ENCODE assay signal across 34 cellular contexts in the genomic region with DNA sequence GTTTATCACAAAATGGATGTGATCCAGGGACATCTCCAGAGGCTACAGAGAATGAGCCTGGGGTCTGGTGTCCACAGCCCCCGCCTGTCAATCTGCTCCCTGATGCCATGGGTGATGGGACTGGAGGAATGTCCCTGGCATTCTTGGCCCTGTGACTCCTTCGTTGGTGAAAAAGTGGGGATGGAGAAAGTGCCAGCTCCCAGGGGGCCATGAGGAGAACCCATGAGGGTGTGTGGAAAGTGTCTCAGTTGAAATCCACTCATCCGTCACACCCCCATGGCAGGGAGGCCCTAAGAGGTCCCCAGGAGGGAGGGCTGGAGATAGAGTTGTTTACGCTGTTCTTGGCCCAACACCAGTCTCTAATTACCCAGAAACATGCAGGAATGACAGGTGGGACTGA.
"Had no signal": no experiment of that assay in that cellular context is flagged by ENCODE, and none has a peak within 500 bp of the region (broad histone marks: within the 10 kb centered on the region; RNA-seq: fewer than 3 reads in every experiment).

No MANE protein-coding gene starts in this region.

- H3K4me3 ChIP-seq: ascending aorta, breast epithelium, cardiac muscle cell, esophagus squamous epithelium, gastroesophageal sphincter, heart right ventricle, hepatocyte had no signal

- H3K27ac Mint-ChIP-seq: activated B cell treated with CpG ODN at 0.5 μM for 24 hours; activated CD4-positive, alpha-beta memory T cell treated with anti-CD3 and anti-CD28 coated beads, Interleukin-2, amount 10 ng/mL, durations not matched to agents 7 days and 5 days; activated CD4-positive, alpha-beta T cell treated with anti-CD3 and anti-CD28 coated beads, Interleukin-2, amount 10 ng/mL, durations not matched to agents 7 days and 5 days; activated naive CD4-positive, alpha-beta T cell treated with anti-CD3 and anti-CD28 coated beads, Interleukin-2, amount 10 ng/mL, durations not matched to agents 7 days and 5 days; activated naive CD4-positive, alpha-beta T cell treated with anti-CD3 and anti-CD28 coated beads, Interleukin-2, amount 50 U/mL, for 72 hours; activated naive CD8-positive, alpha-beta T cell treated with anti-CD3 and anti-CD28 coated beads, Interleukin-2, amount 10 ng/mL, durations not matched to agents 7 days and 5 days; activated T-cell treated with anti-CD3 and anti-CD28 coated beads, Interleukin-2, amount 50 U/mL, for 24 hours; activated T-cell treated with anti-CD3 and anti-CD28 coated beads, Interleukin-2, amount 50 U/mL, for 72 hours; effector memory CD8-positive, alpha-beta T cell; T-helper 17 cell; T-helper 2 cell treated with Interferon-gamma antibody and Interleukin-4, amounts not matched to agents 5 μg/mL and 100 μg/mL, for 36 hours had no signal

- H3K4me3 Mint-ChIP-seq: activated B cell treated with CpG ODN at 0.5 μM for 24 hours; activated CD4-positive, alpha-beta memory T cell treated with anti-CD3 and anti-CD28 coated beads, Interleukin-2, amount 10 ng/mL, durations not matched to agents 7 days and 5 days; activated CD4-positive, alpha-beta T cell treated with anti-CD3 and anti-CD28 coated beads, Interleukin-2, amount 10 ng/mL, durations not matched to agents 7 days and 5 days; activated naive CD4-positive, alpha-beta T cell treated with anti-CD3 and anti-CD28 coated beads, Interleukin-2, amount 10 ng/mL, durations not matched to agents 7 days and 5 days; activated naive CD8-positive, alpha-beta T cell treated with anti-CD3 and anti-CD28 coated beads, Interleukin-2, amount 10 ng/mL, durations not matched to agents 7 days and 5 days; activated T-cell treated with anti-CD3 and anti-CD28 coated beads, Interleukin-2, amount 50 U/mL, for 24 hours; activated T-cell treated with anti-CD3 and anti-CD28 coated beads, Interleukin-2, amount 50 U/mL, for 72 hours; brain; central memory CD8-positive, alpha-beta T cell; effector memory CD8-positive, alpha-beta T cell; T-helper 17 cell; T-helper 2 cell treated with Interferon-gamma antibody and Interleukin-4, amounts not matched to agents 5 μg/mL and 100 μg/mL, for 36 hours had no signal

- H3K4me2 ChIP-seq: hepatocyte had no signal

- DNase-seq: activated B cell treated with CpG ODN at 0.5 μM for 24 hours; activated CD4-positive, alpha-beta memory T cell treated with anti-CD3 and anti-CD28 coated beads, Interleukin-2, amount 10 ng/mL, durations not matched to agents 7 days and 5 days; activated CD4-positive, alpha-beta T cell treated with anti-CD3 and anti-CD28 coated beads for 4 hours; activated CD4-positive, alpha-beta T cell treated with anti-CD3 and anti-CD28 coated beads, Interleukin-2, amount 10 ng/mL, durations not matched to agents 7 days and 5 days; activated CD4-positive, alpha-beta T cell treated with anti-CD3 and anti-CD28 coated beads, Interleukin-2, amount 50 U/mL, for 4 hours; activated CD4-positive, CD25-positive, alpha-beta regulatory T cell treated with anti-CD3 and anti-CD28 coated beads, Interleukin-2, amount 50 U/mL, for 72 hours; activated CD8-positive, alpha-beta memory T cell treated with anti-CD3 and anti-CD28 coated beads, Interleukin-2, amount 50 U/mL, for 48 hours; activated gamma-delta T cell; activated naive CD4-positive, alpha-beta T cell; activated naive CD4-positive, alpha-beta T cell treated with anti-CD3 and anti-CD28 coated beads, Interleukin-2, amount 10 ng/mL, durations not matched to agents 7 days and 5 days; activated naive CD8-positive, alpha-beta T cell treated with anti-CD3 and anti-CD28 coated beads, Interleukin-2, amount 10 ng/mL, durations not matched to agents 7 days and 5 days; activated T-cell treated with anti-CD3 and anti-CD28 coated beads for 4 hours; activated T-cell treated with anti-CD3 and anti-CD28 coated beads, Interleukin-2, amount 50 U/mL, for 24 hours; activated T-cell treated with anti-CD3 and anti-CD28 coated beads, Interleukin-2, amount 50 U/mL, for 72 hours; cortex of kidney; dermis blood vessel endothelial cell; effector CD4-positive, alpha-beta T cell; effector memory CD8-positive, alpha-beta T cell; esophagus squamous epithelium; foreskin melanocyte; heart right ventricle; T-helper 17 cell; T1000; WERI-Rb-1 had no signal

- H3K9me3 Mint-ChIP-seq: activated B cell treated with CpG ODN at 0.5 μM for 24 hours; activated CD4-positive, alpha-beta memory T cell treated with anti-CD3 and anti-CD28 coated beads, Interleukin-2, amount 10 ng/mL, durations not matched to agents 7 days and 5 days; activated CD4-positive, alpha-beta T cell treated with anti-CD3 and anti-CD28 coated beads, Interleukin-2, amount 10 ng/mL, durations not matched to agents 7 days and 5 days; activated naive CD4-positive, alpha-beta T cell treated with anti-CD3 and anti-CD28 coated beads, Interleukin-2, amount 10 ng/mL, durations not matched to agents 7 days and 5 days; activated naive CD4-positive, alpha-beta T cell treated with anti-CD3 and anti-CD28 coated beads, Interleukin-2, amount 50 U/mL, for 72 hours; activated naive CD8-positive, alpha-beta T cell treated with anti-CD3 and anti-CD28 coated beads, Interleukin-2, amount 10 ng/mL, durations not matched to agents 7 days and 5 days; activated T-cell treated with anti-CD3 and anti-CD28 coated beads, Interleukin-2, amount 50 U/mL, for 24 hours; activated T-cell treated with anti-CD3 and anti-CD28 coated beads, Interleukin-2, amount 50 U/mL, for 72 hours; brain; central memory CD8-positive, alpha-beta T cell; effector memory CD8-positive, alpha-beta T cell; T-helper 2 cell treated with Interferon-gamma antibody and Interleukin-4, amounts not matched to agents 5 μg/mL and 100 μg/mL, for 36 hours had no signal

- H3K4me1 Mint-ChIP-seq: activated B cell treated with CpG ODN at 0.5 μM for 24 hours; activated CD4-positive, alpha-beta T cell treated with anti-CD3 and anti-CD28 coated beads, Interleukin-2, amount 10 ng/mL, durations not matched to agents 7 days and 5 days; activated naive CD4-positive, alpha-beta T cell treated with anti-CD3 and anti-CD28 coated beads, Interleukin-2, amount 10 ng/mL, durations not matched to agents 7 days and 5 days; central memory CD8-positive, alpha-beta T cell; T-helper 17 cell had no signal

- H3K9me3 ChIP-seq: ascending aorta, breast epithelium, esophagus squamous epithelium, gastroesophageal sphincter, heart right ventricle had no signal

- H3K27me3 Mint-ChIP-seq: activated CD4-positive, alpha-beta T cell treated with anti-CD3 and anti-CD28 coated beads, Interleukin-2, amount 10 ng/mL, durations not matched to agents 7 days and 5 days; central memory CD8-positive, alpha-beta T cell had no signal

- H3K27me3 ChIP-seq: ascending aorta, cardiac muscle cell, hepatocyte had no signal

- H3K4me1 ChIP-seq: ascending aorta, breast epithelium, esophagus squamous epithelium, gastroesophageal sphincter, heart right ventricle had no signal

- H3K27ac ChIP-seq: ascending aorta, breast epithelium, epithelial cell of prostate, esophagus squamous epithelium, gastroesophageal sphincter, heart right ventricle, hepatocyte, WERI-Rb-1 had no signal

- ATAC-seq: activated naive CD4-positive, alpha-beta T cell treated with anti-CD3 and anti-CD28 coated beads, Interleukin-2, amount 50 U/mL, for 72 hours; activated T-cell treated with anti-CD3 and anti-CD28 coated beads, Interleukin-2, amount 50 U/mL, for 72 hours; effector memory CD8-positive, alpha-beta T cell; gastroesophageal sphincter; heart right ventricle; T-helper 17 cell had no signal

- H3K36me3 ChIP-seq: ascending aorta, breast epithelium, cardiac muscle cell, esophagus squamous epithelium, gastroesophageal sphincter, heart right ventricle, WERI-Rb-1 had no signal

- H3K36me3 Mint-ChIP-seq: activated naive CD4-positive, alpha-beta T cell treated with anti-CD3 and anti-CD28 coated beads, Interleukin-2, amount 10 ng/mL, durations not matched to agents 7 days and 5 days; activated naive CD4-positive, alpha-beta T cell treated with anti-CD3 and anti-CD28 coated beads, Interleukin-2, amount 50 U/mL, for 72 hours; activated naive CD8-positive, alpha-beta T cell treated with anti-CD3 and anti-CD28 coated beads, Interleukin-2, amount 10 ng/mL, durations not matched to agents 7 days and 5 days; brain had no signal
